In the genomic region with DNA sequence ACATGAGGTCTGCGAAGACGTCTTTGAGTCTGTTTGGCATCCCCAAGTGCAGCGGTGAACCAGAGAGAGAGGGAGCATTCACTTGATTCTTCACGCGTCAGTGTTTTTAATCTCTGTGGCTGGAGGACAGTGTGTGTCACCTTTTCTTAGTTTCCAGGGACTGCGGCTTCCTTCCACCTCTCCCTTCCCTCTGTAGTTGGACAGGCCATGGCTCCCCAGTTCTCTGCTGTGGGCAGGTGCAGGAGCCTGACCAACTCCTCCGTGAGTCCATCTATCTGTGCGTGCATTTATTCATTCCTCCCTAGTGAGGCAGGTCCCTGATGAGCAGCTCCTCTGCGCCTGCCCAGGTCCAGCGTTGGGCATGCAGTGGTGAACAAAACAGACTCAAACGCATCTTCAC, we compare ENCODE assay signal across 18 cellular contexts. TPM values are rescaled to one million over a fixed set of nuclear protein-coding genes. Genes with fewer than 3 reads are reported as not detected.
DNase-seq lines count a peak whose midpoint lies in the region; ATAC-seq and TF ChIP-seq lines count a peak whose summit lies in the region.
"Had no signal": no experiment of that assay in that cellular context is flagged by ENCODE, and none has a peak within 500 bp of the region (broad histone marks: within the 10 kb centered on the region; RNA-seq: fewer than 3 reads in every experiment).

No MANE protein-coding gene starts in this region.

- ATAC-seq in WTC11 = no peak
- ATAC-seq in HG02642 (IDR thresholded peaks at IDR 0.05; ENCODE audit: poor library complexity, unreplicated experiment) = no peak
- ATAC-seq: HCT116 had no signal

- peaks cover 0 to 6% (median 0%) of the 10 kb centered on the region in 6 donors for H3K4me1 ChIP-seq in spleen
- H3K4me1 ChIP-seq in transverse colon = peaks cover 4 to 58% (median 29%) of the 10 kb centered on the region in 4 donors

- H3K4me3 ChIP-seq in spleen (no peak overlapping the region), transverse colon (no peak overlapping the region)

- TF ChIP-seq POLR2A in spleen (IDR thresholded peaks at IDR 0.05) = no peak
- no peak for TF ChIP-seq POLR2A in transverse colon (IDR thresholded peaks at IDR 0.05)

- no peaks in the 10 kb centered on the region for H3K27me3 ChIP-seq in spleen (replicated peaks in 1 of 7)
- H3K27me3 ChIP-seq in transverse colon = no peaks in the 10 kb centered on the region

- H3K36me3 Mint-ChIP-seq in WTC11 (no peaks in the 10 kb centered on the region), endothelial cell (ENCODE audit: low read depth, unreplicated experiment) (no peaks in the 10 kb centered on the region), nephron progenitor cell (ENCODE audit: low read depth) (no peaks in the 10 kb centered on the region)
- H3K36me3 Mint-ChIP-seq: CD8-positive, alpha-beta memory T cell had no signal

- CTCF ChIA-PET in WTC11 (lab: Charles Lee) = interaction anchor here (0.8 to 1.7 kb wide), 2 partner anchors 22 to 39 kb away, joined by 3 to 5 read pairs; no protein-coding TSS in a partner anchor

- peak overlapping the region; percentile 83; the same call in 1 of the 2 replicates for H3K27ac Mint-ChIP-seq in WTC11
- H3K27ac Mint-ChIP-seq in endothelial cell (ENCODE audit: unreplicated experiment) = no peak overlapping the region
- peak overlapping the region; percentile 83 for H3K27ac Mint-ChIP-seq in nephron progenitor cell
- H3K27ac Mint-ChIP-seq: CD8-positive, alpha-beta memory T cell had no signal

- WGBS in spleen, 5 donors = 92 to 97% (median 94%) methylated on average over 11 of the region's 11 CpGs
- WGBS in transverse colon (ENCODE audit: low coverage in 1 of 2), 2 donors = 95% methylated on average over 11 of the region's 11 CpGs; no CpG with 5 or more reads in 1 of the 2 donors

- no peaks in the 10 kb centered on the region for H3K36me3 ChIP-seq in spleen
- no peaks in the 10 kb centered on the region for H3K36me3 ChIP-seq in transverse colon

- DNase-seq in WTC11 (ENCODE audit: low spot score) (no peak), endothelial cell (ENCODE audit: low spot score) (no peak), nephron progenitor cell (no peak), spleen (peak; percentile 59), transverse colon (no peak), DMS79 treated with DMSO at 0.1 percent for 48 hours (lab: John Stamatoyannopoulos, UW) (no peak)
- DNase-seq: ACHN; C1 segment of cervical spinal cord; CD8-positive, alpha-beta memory T cell; DND-41; KBM-7; NCI-H1105 treated with DMSO at 0.1 percent for 48 hours; NCI-H1694 treated with DMSO at 0.1 percent for 48 hours; OCI-M1; SHP77 treated with DMSO at 0.1 percent for 48 hours; SK-N-SH had no signal

- in situ Hi-C loops in transverse colon (cut with MboI; ENCODE audit: low pct_ligation_motif_present in 1 of 4, low pct_unique_long_range_greater_than_20kb in 1 of 4, low sequenced_read_pairs in 3 of 4) = no loop called here

- H3K4me3 Mint-ChIP-seq in WTC11 = no peak overlapping the region
- H3K4me3 Mint-ChIP-seq in endothelial cell (ENCODE audit: unreplicated experiment) = peak overlapping the region; percentile 56
- no peak overlapping the region for H3K4me3 Mint-ChIP-seq in nephron progenitor cell
- H3K4me3 Mint-ChIP-seq: CD8-positive, alpha-beta memory T cell had no signal

- H3K27me3 Mint-ChIP-seq in WTC11 (ENCODE audit: low read depth) (no peaks in the 10 kb centered on the region), endothelial cell (ENCODE audit: unreplicated experiment) (peaks cover 7% of the 10 kb centered on the region), nephron progenitor cell (ENCODE audit: low read depth, poor library complexity) (no peaks in the 10 kb centered on the region)

- TF ChIP-seq CTCF in WTC11 (IDR thresholded peaks at IDR 0.05) = no peak
- TF ChIP-seq CTCF in endothelial cell (IDR thresholded peaks at IDR 0.05; ENCODE audit: unreplicated experiment) = no peak
- no peak for TF ChIP-seq CTCF in nephron progenitor cell (IDR thresholded peaks at IDR 0.05)
- TF ChIP-seq CTCF in spleen (IDR thresholded peaks at IDR 0.05 in 8 of 11, conservative IDR thresholded peaks at IDR 0.05 in 3 of 11) = no peak
- no peak for TF ChIP-seq CTCF in transverse colon (IDR thresholded peaks at IDR 0.05)

- intact Hi-C loops in spleen (cut with DNase I; ENCODE audit: low total_unique reads) (no loop called here), transverse colon (cut with DNase I; ENCODE audit: low total_unique reads) (no loop called here)

- H3K9me3 ChIP-seq in spleen (no peaks in the 10 kb centered on the region), transverse colon (no peaks in the 10 kb centered on the region)
- H3K9me3 ChIP-seq: SK-N-SH had no signal

- TF ChIP-seq EP300 in transverse colon (IDR thresholded peaks at IDR 0.05; ENCODE audit: low read depth) = no peak

- H3K27ac ChIP-seq in spleen (no peak overlapping the region), transverse colon (no peak overlapping the region)

- H3K4me1 Mint-ChIP-seq in WTC11 = peaks cover 61% of the 10 kb centered on the region
- H3K4me1 Mint-ChIP-seq in endothelial cell (ENCODE audit: unreplicated experiment) = no peaks in the 10 kb centered on the region
- H3K4me1 Mint-ChIP-seq in nephron progenitor cell = peaks cover 53% of the 10 kb centered on the region
- H3K4me1 Mint-ChIP-seq: CD8-positive, alpha-beta memory T cell had no signal

- POLR2A ChIA-PET in WTC11 (lab: Charles Lee) = no interaction called here

- H3K9me3 Mint-ChIP-seq in WTC11 (peaks cover under 1% of the 10 kb centered on the region), endothelial cell (ENCODE audit: unreplicated experiment) (no peaks in the 10 kb centered on the region), nephron progenitor cell (no peaks in the 10 kb centered on the region)
- H3K9me3 Mint-ChIP-seq: CD8-positive, alpha-beta memory T cell had no signal

TF ChIP-seq in WTC11, 78 proteins besides CTCF, POLR2A, EP300 and RAD21 (continues in another document):
- TF ChIP-seq ESRRA (CRISPR knock-in tag; IDR thresholded peaks at IDR 0.05; ENCODE audit: borderline replicate concordance) (no peak), FOXP1 (CRISPR knock-in tag; IDR thresholded peaks at IDR 0.05; ENCODE audit: borderline replicate concordance) (no peak), ELF4 (CRISPR knock-in tag; IDR thresholded peaks at IDR 0.05; ENCODE audit: low read depth) (no peak), EMX1 (CRISPR knock-in tag; IDR thresholded peaks at IDR 0.05) (no peak)
- TF ChIP-seq, protein P1, sequence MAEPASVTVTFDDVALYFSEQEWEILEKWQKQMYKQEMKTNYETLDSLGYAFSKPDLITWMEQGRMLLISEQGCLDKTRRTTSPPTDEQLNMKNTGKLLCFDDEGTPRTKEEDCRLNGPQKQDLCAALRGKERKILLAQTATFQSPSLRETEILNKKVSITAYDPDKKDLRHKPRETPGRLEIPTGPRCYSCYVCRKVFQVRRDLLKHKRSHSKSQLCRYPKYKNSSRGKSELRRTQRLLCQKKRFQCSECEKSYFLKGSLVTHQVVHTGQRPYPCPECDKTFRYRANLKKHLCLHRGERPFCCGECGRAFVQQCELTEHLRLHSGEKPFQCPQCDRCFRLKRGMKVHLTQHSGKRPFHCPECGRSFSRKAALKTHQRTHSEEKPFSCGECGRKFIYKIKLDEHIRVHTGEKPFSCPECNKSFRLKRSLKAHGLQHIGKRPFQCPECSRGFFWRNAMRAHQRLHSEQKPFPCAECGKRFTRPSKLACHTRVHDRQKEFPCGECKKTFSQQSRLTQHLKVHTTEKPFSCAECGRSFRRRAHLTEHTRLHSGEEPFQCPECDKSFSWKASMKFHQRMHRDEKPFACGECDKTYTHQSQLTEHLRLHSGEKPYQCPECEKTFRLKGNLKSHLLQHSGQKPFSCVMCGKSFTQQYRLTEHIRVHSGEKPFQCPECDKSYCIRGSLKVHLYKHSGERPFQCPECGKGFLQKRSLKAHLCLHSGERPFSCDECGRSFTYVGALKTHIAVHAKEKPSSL (CRISPR knock-in tag; conservative IDR thresholded peaks at IDR 0.05) = no peak
- TF ChIP-seq, protein P2, sequence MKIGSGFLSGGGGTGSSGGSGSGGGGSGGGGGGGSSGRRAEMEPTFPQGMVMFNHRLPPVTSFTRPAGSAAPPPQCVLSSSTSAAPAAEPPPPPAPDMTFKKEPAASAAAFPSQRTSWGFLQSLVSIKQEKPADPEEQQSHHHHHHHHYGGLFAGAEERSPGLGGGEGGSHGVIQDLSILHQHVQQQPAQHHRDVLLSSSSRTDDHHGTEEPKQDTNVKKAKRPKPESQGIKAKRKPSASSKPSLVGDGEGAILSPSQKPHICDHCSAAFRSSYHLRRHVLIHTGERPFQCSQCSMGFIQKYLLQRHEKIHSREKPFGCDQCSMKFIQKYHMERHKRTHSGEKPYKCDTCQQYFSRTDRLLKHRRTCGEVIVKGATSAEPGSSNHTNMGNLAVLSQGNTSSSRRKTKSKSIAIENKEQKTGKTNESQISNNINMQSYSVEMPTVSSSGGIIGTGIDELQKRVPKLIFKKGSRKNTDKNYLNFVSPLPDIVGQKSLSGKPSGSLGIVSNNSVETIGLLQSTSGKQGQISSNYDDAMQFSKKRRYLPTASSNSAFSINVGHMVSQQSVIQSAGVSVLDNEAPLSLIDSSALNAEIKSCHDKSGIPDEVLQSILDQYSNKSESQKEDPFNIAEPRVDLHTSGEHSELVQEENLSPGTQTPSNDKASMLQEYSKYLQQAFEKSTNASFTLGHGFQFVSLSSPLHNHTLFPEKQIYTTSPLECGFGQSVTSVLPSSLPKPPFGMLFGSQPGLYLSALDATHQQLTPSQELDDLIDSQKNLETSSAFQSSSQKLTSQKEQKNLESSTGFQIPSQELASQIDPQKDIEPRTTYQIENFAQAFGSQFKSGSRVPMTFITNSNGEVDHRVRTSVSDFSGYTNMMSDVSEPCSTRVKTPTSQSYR (CRISPR knock-in tag; IDR thresholded peaks at IDR 0.05) = no peak

RNA-seq across cellular contexts. Expression of a gene that starts 42.9 kb away (rescaled TPM):
- total RNA-seq in WTC11 (2021) (46.2 to 49.3 TPM (median 49.1 TPM) in 3 replicates), endothelial cell (ENCODE audit: unreplicated experiment) (43.9 TPM), spleen (10 to 100 TPM in 5 of 7 donors, 1 to 10 TPM in 2; 8.4 to 26.6 (median 16.7) TPM), transverse colon (10 to 100 TPM; 56.1 to 96.9 (median 71.2) TPM)
- 1 to 10 TPM; 1.1 to 2.8 (median 1.3) TPM for polyA plus RNA-seq in spleen
